In genomic region chr9:134296301-134297081, GRCh38 we compare ENCODE assay signal across 19 cellular contexts. TPM values are rescaled to one million over a fixed set of nuclear protein-coding genes. Genes with fewer than 3 reads are reported as not detected.
DNase-seq lines count a peak whose midpoint lies in the region; ATAC-seq, FAIRE-seq and TF ChIP-seq lines count a peak whose summit lies in the region.
"Had no signal": no experiment of that assay in that cellular context is flagged by ENCODE, and none has a peak within 500 bp of the region (broad histone marks: within the 10 kb centered on the region; RNA-seq: fewer than 3 reads in every experiment).

No MANE protein-coding gene starts in this region.

- no TSS peak for BruUV-seq in HepG2 (replicated peaks; lab: Mats Ljungman, UMichigan)

- H3K27me3 ChIP-seq in right lobe of liver, result no peaks in the 10 kb centered on the region
- H3K27me3 ChIP-seq in HepG2 (ENCODE audit: control insufficient read depth in 1 of 2, insufficient read depth in 2 of 2, low read length in 2 of 2), result peaks cover 11 to 64% of the 10 kb centered on the region in 2 experiments
- no peaks in the 10 kb centered on the region for H3K27me3 ChIP-seq in aorta (ENCODE audit: control insufficient read depth in 1 of 2, insufficient read depth in 2 of 2, low read length in 1 of 2)
- H3K27me3 ChIP-seq in adrenal gland, result no peaks in the 10 kb centered on the region
- H3K27me3 ChIP-seq: MG63 had no signal

- H3K4me1 Mint-ChIP-seq in effector memory CD8-positive, alpha-beta T cell (ENCODE audit: low read depth in 2 of 2), result peaks cover 22 to 24% of the 10 kb centered on the region in 2 donors
- peaks cover 5% of the 10 kb centered on the region for H3K4me1 Mint-ChIP-seq in activated T-cell treated with anti-CD3 and anti-CD28 coated beads, Interleukin-2, amount 50 U/mL, for 24 hours (ENCODE audit: low read depth)

- TF ChIP-seq EP300 in HepG2 (IDR thresholded peaks at IDR 0.05; ENCODE audit: low read depth in 2 of 2, low read length in 2 of 2) (no peak), HepG2 (CRISPR knock-in tag; IDR thresholded peaks at IDR 0.05; ENCODE audit: borderline replicate concordance) (no peak)

- peak in 2 of 3 donors; percentile 13 to 38 for DNase-seq in right lobe of liver
- DNase-seq in HepG2 (ENCODE audit: low spot score), result no peak
- no peak for DNase-seq in effector memory CD8-positive, alpha-beta T cell
- peak; percentile 54 for DNase-seq in kidney
- peak; percentile 32 to 44 for DNase-seq in aorta
- DNase-seq in activated T-cell treated with anti-CD3 and anti-CD28 coated beads, Interleukin-2, amount 50 U/mL, for 24 hours, result no peak
- DNase-seq in GF-D8 (lab: John Stamatoyannopoulos, UW), result no peak
- DNase-seq in adrenal gland, result no peak
- DNase-seq: C1 segment of cervical spinal cord, DMS153, Karpas-422, MG63, NCI-H1092, NCI-H146, NCI-H2081, NCI-H510A, SHP77 treated with DMSO at 0.1 percent for 48 hours had no signal

- H3K9me3 Mint-ChIP-seq in effector memory CD8-positive, alpha-beta T cell, result no peaks in the 10 kb centered on the region
- H3K9me3 Mint-ChIP-seq in activated T-cell treated with anti-CD3 and anti-CD28 coated beads, Interleukin-2, amount 50 U/mL, for 24 hours, result no peaks in the 10 kb centered on the region

- no peak overlapping the region for H3K4me2 ChIP-seq in HepG2 (ENCODE audit: low read depth, low read length)

- H2AFZ ChIP-seq in HepG2 (ENCODE audit: low read length), result no peak overlapping the region

- H4K20me1 ChIP-seq in HepG2 (ENCODE audit: insufficient read depth, low read length), result no peaks in the 10 kb centered on the region

- TF ChIP-seq POLR2A in right lobe of liver (IDR thresholded peaks at IDR 0.05) (no peak), HepG2 (IDR thresholded peaks at IDR 0.05; ENCODE audit: insufficient read depth in 1 of 2, low read depth in 2 of 2, low read length in 2 of 2) (no peak), adrenal gland (IDR thresholded peaks at IDR 0.05) (no peak)

- H3K36me3 ChIP-seq in right lobe of liver (no peaks in the 10 kb centered on the region), HepG2 (replicated peaks in 1 of 2; ENCODE audit: control insufficient read depth in 1 of 2, insufficient read depth in 2 of 2, low read length in 2 of 2) (no peaks in the 10 kb centered on the region), kidney (ENCODE audit: control insufficient read depth in 1 of 2, insufficient read depth in 2 of 2, low read length in 2 of 2) (no peaks in the 10 kb centered on the region), aorta (ENCODE audit: control insufficient read depth in 1 of 2, insufficient read depth in 2 of 2, low read length in 1 of 2) (no peaks in the 10 kb centered on the region), adrenal gland (replicated peaks in 1 of 2) (no peaks in the 10 kb centered on the region)
- H3K36me3 ChIP-seq: MG63 had no signal

- WGBS in right lobe of liver (ENCODE audit: insufficient coverage, low coverage, low lambda C conversion rate, missing lambda C conversion rate), result 65% methylated on average over 12 of the region's 25 CpGs
- WGBS in HepG2 (ENCODE audit: low lambda C conversion rate), result 3% methylated on average over 8 of the region's 25 CpGs
- WGBS in aorta, 2 donors, result 78 to 79% methylated on average over 23 to 25 of the region's 25 CpGs
- 64 to 70% (median 69%) methylated on average over 15 to 25 of the region's 25 CpGs for WGBS in adrenal gland, 4 donors

- TF ChIP-seq CTCF in right lobe of liver (IDR thresholded peaks at IDR 0.05) (no peak), HepG2 (CRISPR knock-in tag; IDR thresholded peaks at IDR 0.05) (no peak), kidney (IDR thresholded peaks at IDR 0.05; ENCODE audit: borderline replicate concordance, extremely low read depth, insufficient read depth) (no peak), adrenal gland (IDR thresholded peaks at IDR 0.05) (no peak)

- intact Hi-C loops in right lobe of liver (cut with DNase I), result no loop called here
- intact Hi-C loops in HepG2 (cut with micrococcal nuclease; ENCODE audit: unreplicated experiment), result no loop called here
- intact Hi-C loops in kidney (cut with DNase I), result no loop called here
- intact Hi-C loops in aorta (cut with DNase I), result no loop called here
- intact Hi-C loops in adrenal gland (cut with DNase I), result no loop called here

- POLR2A ChIA-PET in HepG2 (lab: Yijun Ruan, JAX), result no interaction called here

- no peak for ATAC-seq in right lobe of liver
- no peak for ATAC-seq in HepG2
- ATAC-seq in effector memory CD8-positive, alpha-beta T cell (replicated peaks), result peak; percentile 65
- no peak for ATAC-seq in aorta (ENCODE audit: low FRiP score)

- H3K27ac ChIP-seq in right lobe of liver (no peak overlapping the region), HepG2 (ENCODE audit: extremely low read length, insufficient read depth, low read length) (no peak overlapping the region), kidney (ENCODE audit: low read depth in 2 of 2, low read length in 2 of 2) (no peak overlapping the region), aorta (ENCODE audit: low read depth in 1 of 2, low read length in 2 of 2) (no peak overlapping the region), adrenal gland (no peak overlapping the region)

- no peak for FAIRE-seq in HepG2 (lab: Jason Lieb, UNC)
- no peak for FAIRE-seq in kidney (lab: Jason Lieb, UNC)
- FAIRE-seq: A204.1, RCC 7860 had no signal

- H3K9me3 ChIP-seq in right lobe of liver (no peaks in the 10 kb centered on the region), HepG2 (ENCODE audit: low read length) (no peaks in the 10 kb centered on the region), kidney (ENCODE audit: control insufficient read depth in 1 of 2, low read length in 2 of 2) (no peaks in the 10 kb centered on the region), aorta (ENCODE audit: control insufficient read depth, low read length) (no peaks in the 10 kb centered on the region), adrenal gland (replicated peaks in 1 of 3) (no peaks in the 10 kb centered on the region)
- H3K9me3 ChIP-seq: MG63 had no signal

- TF ChIP-seq RAD21 in HepG2 (CRISPR knock-in tag; IDR thresholded peaks at IDR 0.05), result no peak

- H3K36me3 Mint-ChIP-seq in effector memory CD8-positive, alpha-beta T cell (ENCODE audit: insufficient read depth), result no peaks in the 10 kb centered on the region
- H3K36me3 Mint-ChIP-seq in activated T-cell treated with anti-CD3 and anti-CD28 coated beads, Interleukin-2, amount 50 U/mL, for 24 hours (ENCODE audit: low read depth), result no peaks in the 10 kb centered on the region

- peak overlapping the region in 1 of 2 donors; percentile 77 for H3K27ac Mint-ChIP-seq in effector memory CD8-positive, alpha-beta T cell
- H3K27ac Mint-ChIP-seq in activated T-cell treated with anti-CD3 and anti-CD28 coated beads, Interleukin-2, amount 50 U/mL, for 24 hours, result no peak overlapping the region

- H3K4me3 Mint-ChIP-seq in effector memory CD8-positive, alpha-beta T cell, result peak overlapping the region in 1 of 2 donors; percentile 21
- no peak overlapping the region for H3K4me3 Mint-ChIP-seq in activated T-cell treated with anti-CD3 and anti-CD28 coated beads, Interleukin-2, amount 50 U/mL, for 24 hours

- H3K4me1 ChIP-seq in right lobe of liver (peaks cover 0 to 5% (median 1%) of the 10 kb centered on the region in 4 donors), HepG2 (ENCODE audit: insufficient read depth, low read length) (peaks cover 50% of the 10 kb centered on the region), kidney (ENCODE audit: control insufficient read depth in 1 of 2, insufficient read depth in 1 of 2, low read depth in 1 of 2, low read length in 2 of 2) (no peaks in the 10 kb centered on the region), aorta (ENCODE audit: control insufficient read depth in 1 of 2, insufficient read depth in 2 of 2, low read length in 2 of 2) (no peaks in the 10 kb centered on the region), adrenal gland (replicated peaks in 1 of 2) (no peaks in the 10 kb centered on the region)

- H3K4me3 ChIP-seq in right lobe of liver (no peak overlapping the region), HepG2 (replicated peaks in 1 of 3; ENCODE audit: insufficient read depth in 1 of 3, low read depth in 2 of 3, low read length in 3 of 3) (no peak overlapping the region), kidney (ENCODE audit: low read length in 2 of 2) (no peak overlapping the region), aorta (ENCODE audit: low read length in 2 of 2) (no peak overlapping the region), adrenal gland (no peak overlapping the region)
- H3K4me3 ChIP-seq: MG63 had no signal

- in situ Hi-C loops in HepG2 (cut with HindIII; ENCODE audit: extremely low pct_ligation_motif_present, low pct_unique_long_range_greater_than_20kb), result no loop called here

- H3K27me3 Mint-ChIP-seq in effector memory CD8-positive, alpha-beta T cell, result peaks cover 21 to 35% of the 10 kb centered on the region in 2 donors
- H3K27me3 Mint-ChIP-seq in activated T-cell treated with anti-CD3 and anti-CD28 coated beads, Interleukin-2, amount 50 U/mL, for 24 hours, result peaks cover 7% of the 10 kb centered on the region

- CTCF ChIA-PET in HepG2 (lab: Yijun Ruan, JAX; ENCODE audit: low intra/inter-chr PET ratio, low total read pairs), result no interaction called here

- H3K9ac ChIP-seq in HepG2 (ENCODE audit: insufficient read depth, low read depth, low read length) (no peak overlapping the region), kidney (ENCODE audit: low read length in 2 of 2) (no peak overlapping the region)

- no peaks in the 10 kb centered on the region for H3K79me2 ChIP-seq in HepG2 (ENCODE audit: insufficient read depth, low read length)

RNA-seq across cellular contexts. Expression of gene RXRA, which starts 29.8 kb away (rescaled TPM):
- total RNA-seq in right lobe of liver (100 to 1,000 TPM; 105 to 165 (median 131) TPM), HepG2 (2016; rRNA removed; fragmentation: Illumina TruSeq; extraction: Trizol) (19.2 and 29.2 TPM in 2 replicates), kidney (49.5 TPM), aorta (10 to 100 TPM; 47.5 to 67.8 TPM), adrenal gland (100 to 1,000 TPM in 4 of 8 donors, 10 to 100 TPM in 4; 64.2 to 114 (median 94.7) TPM)
- total RNA-seq in HepG2 (2016; cell fraction: cytosol; rRNA removed; fragmentation: Illumina TruSeq; extraction: Trizol; ENCODE audit: low read depth), result 24.1 and 24.5 TPM in 2 replicates
- total RNA-seq in HepG2 (2016; cell fraction: insoluble cytoplasmic fraction; rRNA removed; fragmentation: Illumina TruSeq; extraction: Trizol), result 16.2 and 29.2 TPM in 2 replicates
- 50.6 and 51.0 TPM in 2 replicates for total RNA-seq in HepG2 (2016; cell fraction: membrane; rRNA removed; fragmentation: Illumina TruSeq; extraction: Trizol)
- total RNA-seq in HepG2 (2016; cell fraction: nucleus; rRNA removed; fragmentation: Illumina TruSeq; extraction: Trizol), result 14.5 and 14.9 TPM in 2 replicates
- polyA plus RNA-seq in HepG2 (2011; rRNA removed) (18.9 and 23.8 TPM in 2 replicates), kidney (ENCODE audit: insufficient read depth, low read depth, low replicate concordance) (24.0 TPM), aorta (10 to 100 TPM; 17.7 to 18.0 TPM), adrenal gland (10 to 100 TPM; 16.1 to 72.9 (median 31.6) TPM)
- 20.3 and 28.6 TPM in 2 replicates for polyA plus RNA-seq in HepG2 (2011; cell fraction: cytosol; rRNA removed)
- polyA plus RNA-seq in HepG2 (2011; cell fraction: nucleus; rRNA removed), result 25.5 and 28.6 TPM in 2 replicates
- 42.6 and 48.4 TPM in 2 replicates for polyA plus RNA-seq in HepG2 (2012)
- polyA plus RNA-seq in HepG2 (2016; cell fraction: cytosol; fragmentation: Illumina TruSeq; extraction: Trizol; ENCODE audit: low read depth), result 68.3 and 74.3 TPM in 2 replicates
- 28.2 and 39.1 TPM in 2 replicates for polyA plus RNA-seq in HepG2 (2016; cell fraction: insoluble cytoplasmic fraction; fragmentation: Illumina TruSeq; extraction: Trizol; ENCODE audit: low read depth)
- polyA plus RNA-seq in HepG2 (2016; cell fraction: membrane; fragmentation: Illumina TruSeq; extraction: Trizol; ENCODE audit: low read depth), result 81.0 and 95.6 TPM in 2 replicates
- polyA plus RNA-seq in HepG2 (2016; cell fraction: nucleus; fragmentation: Illumina TruSeq; extraction: Trizol; ENCODE audit: insufficient read depth, low read depth), result 27.8 and 30.7 TPM in 2 replicates
- 26.4 and 69.1 TPM in 2 replicates for polyA minus RNA-seq in HepG2 (2011; rRNA and poly(A)+ RNA removed; ENCODE audit: low replicate concordance)
- polyA minus RNA-seq in HepG2 (2011; cell fraction: cytosol; rRNA and poly(A)+ RNA removed), result 27.2 and 30.5 TPM in 2 replicates
- 13.6 and 15.8 TPM in 2 replicates for polyA minus RNA-seq in HepG2 (2011; cell fraction: nucleus; rRNA and poly(A)+ RNA removed)

Comparison
In these comparisons a context has a peak if more than half of its experiments do, and no peak if none do; other contexts are left out.
1. DNase-seq: peak in right lobe of liver (2 of 3), kidney (single experiment) and aorta (2 of 2); none in HepG2 (single experiment), effector memory CD8-positive, alpha-beta T cell (0 of 3), activated T-cell treated with anti-CD3 and anti-CD28 coated beads, Interleukin-2, amount 50 U/mL, for 24 hours (single experiment), GF-D8 (single experiment) and adrenal gland (0 of 7).